In the genomic region with DNA sequence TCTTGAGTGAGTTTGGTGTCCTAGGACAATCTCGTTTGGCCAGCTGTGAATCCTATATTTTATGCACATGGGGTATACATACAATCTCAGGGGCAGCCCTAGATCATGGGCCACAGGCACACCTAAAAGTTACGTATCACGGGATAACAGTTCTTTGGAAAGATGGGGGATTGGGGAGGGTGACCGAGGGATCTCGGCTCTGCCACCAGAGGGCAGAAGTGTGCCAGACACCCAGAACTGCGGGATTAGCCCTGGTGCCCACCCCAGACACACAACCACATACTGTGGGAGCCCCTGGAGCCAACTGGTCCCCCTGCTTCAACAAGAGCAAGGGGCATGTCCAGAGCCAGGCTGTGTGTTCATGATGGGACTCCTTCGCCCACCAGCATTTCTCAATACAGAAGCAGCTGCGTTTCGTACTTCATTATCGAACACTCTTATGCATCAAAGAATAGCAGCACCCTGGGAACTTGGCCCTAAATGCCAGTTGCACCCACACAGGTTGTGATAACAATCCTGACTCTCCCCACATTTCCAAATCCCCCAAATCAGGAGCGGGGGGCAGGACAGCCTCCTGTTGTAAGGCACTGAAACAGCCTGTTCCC, we compare ENCODE assay signal across 7 cellular contexts.
DNase-seq lines count a peak whose midpoint lies in the region; ATAC-seq and TF ChIP-seq lines count a peak whose summit lies in the region.

No MANE protein-coding gene starts in this region.

- intact Hi-C loops in head of caudate nucleus (cut with DNase I), result no loop called here

- DNase-seq in NCI-H146 treated with DMSO at 0.1 percent for 48 hours (lab: John Stamatoyannopoulos, UW; ENCODE audit: unreplicated experiment) (peak; percentile 14), activated T-cell treated with anti-CD3 and anti-CD28 coated beads for 24 hours (ENCODE audit: low read depth) (peak; percentile 7), head of caudate nucleus (peak in 34 of 42 donors; percentile 10 to 66 (median 42))
- DNase-seq in stimulated activated CD4-positive, alpha-beta T cell treated with anti-CD3 and anti-CD28 coated beads, Interleukin-4, amount 100 ng/mL, for 1 hour, result peak; percentile 30

- no peak for ATAC-seq in GM19395 (IDR thresholded peaks at IDR 0.05; ENCODE audit: unreplicated experiment)
- ATAC-seq in HG02970 (IDR thresholded peaks at IDR 0.05; ENCODE audit: low FRiP score, unreplicated experiment), result no peak

- peak; percentile 89 for TF ChIP-seq CTCF in GM12872 (IDR thresholded peaks at IDR 0.05; ENCODE audit: insufficient read depth, low read depth, low read length)
